Comparison of ENCODE assay signal across 8 cellular contexts in the genomic region with DNA sequence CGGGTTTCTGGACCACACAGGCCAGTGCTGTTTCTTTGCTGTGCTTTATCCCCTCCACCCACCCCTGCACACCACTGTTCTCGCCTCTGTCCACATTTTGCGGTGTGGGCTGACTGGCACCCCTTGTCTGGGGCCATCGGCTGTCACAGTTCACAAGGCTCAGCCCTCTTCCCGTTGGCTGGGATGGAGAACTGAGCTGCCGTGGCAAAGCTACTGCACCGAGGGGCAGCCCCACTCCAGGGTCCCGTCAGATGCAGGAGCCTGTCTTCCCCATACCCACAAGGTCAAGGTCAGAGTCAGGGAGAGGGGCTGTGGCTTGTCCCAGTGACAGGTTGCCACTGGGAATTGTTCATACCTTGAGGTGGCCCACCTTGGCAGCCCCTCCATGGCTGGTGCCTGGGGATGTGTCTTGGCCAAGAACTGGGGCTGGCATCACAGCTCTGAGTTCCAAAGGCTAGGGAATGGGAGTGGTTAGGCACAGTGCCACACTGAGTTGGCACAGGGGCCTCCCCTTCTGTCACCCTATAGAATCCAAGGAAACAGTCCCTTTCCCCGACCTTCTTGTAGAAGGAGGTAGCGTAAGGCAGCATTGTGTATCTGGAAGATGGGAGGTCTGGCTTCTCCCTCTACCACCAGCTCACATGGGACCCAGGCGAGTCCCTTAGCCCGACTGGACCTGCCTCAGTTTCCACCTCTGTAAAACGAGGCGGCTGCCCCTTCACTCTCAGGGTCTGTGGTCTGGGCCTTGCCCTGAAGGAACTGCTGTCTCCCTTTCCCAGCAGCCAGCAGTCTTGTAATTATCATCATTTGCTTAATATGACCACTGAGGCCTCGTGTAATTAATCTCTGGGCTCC.
DNase-seq lines count a peak whose midpoint lies in the region; ATAC-seq and TF ChIP-seq lines count a peak whose summit lies in the region.

No MANE protein-coding gene starts in this region.

- no peak for TF ChIP-seq CTCF in GM12865 (IDR thresholded peaks at IDR 0.05; ENCODE audit: insufficient read depth, low read depth, low read length, missing control alignments)
- no peak for TF ChIP-seq CTCF in SU-DHL-6 (IDR thresholded peaks at IDR 0.05; ENCODE audit: insufficient read depth, low read length, poor library complexity, severe bottlenecking)
- TF ChIP-seq CTCF in fibroblast of mammary gland (conservative IDR thresholded peaks at IDR 0.05; ENCODE audit: control insufficient read depth, insufficient read depth, low read depth, low read length): no peak

- H3K9ac ChIP-seq in SU-DHL-6 (ENCODE audit: low read length) (peak overlapping the region; percentile 97), rectal smooth muscle tissue (ENCODE audit: low read length) (peak overlapping the region; percentile 10)

- H3K27ac ChIP-seq in SU-DHL-6 (ENCODE audit: low read depth, low read length): peak overlapping the region; percentile 93
- peak overlapping the region; percentile 50 for H3K27ac ChIP-seq in rectal smooth muscle tissue (ENCODE audit: low read depth, low read length)

- no peaks in the 10 kb centered on the region for H3K9me2 ChIP-seq in SU-DHL-6 (replicated peaks; ENCODE audit: insufficient read depth, low read length)

- DNase-seq in GM12865 (ENCODE audit: low read depth) (no peak), fibroblast of mammary gland (ENCODE audit: low read depth) (no peak), NCI-H1417 (lab: John Stamatoyannopoulos, UW) (no peak), NCI-H526 treated with DMSO at 0.1 percent for 48 hours (lab: John Stamatoyannopoulos, UW) (no peak), NCI-H226 (no peak)

- H4K20me1 ChIP-seq in SU-DHL-6 (ENCODE audit: low read depth, low read length): no peaks in the 10 kb centered on the region

- no peaks in the 10 kb centered on the region for H3K9me3 ChIP-seq in SU-DHL-6 (ENCODE audit: insufficient read depth, low read length)

- ATAC-seq in HG03280 (IDR thresholded peaks at IDR 0.05; ENCODE audit: unreplicated experiment): no peak

- peaks cover 78% of the 10 kb centered on the region for H3K79me2 ChIP-seq in SU-DHL-6 (ENCODE audit: insufficient read depth, low read length)

- peaks cover 28% of the 10 kb centered on the region for H3F3A ChIP-seq in SU-DHL-6 (ENCODE audit: insufficient read depth)

- H2AFZ ChIP-seq in SU-DHL-6 (ENCODE audit: low read depth, low read length, severe bottlenecking): no peak overlapping the region

- H3K4me3 ChIP-seq in GM12865 (ENCODE audit: low read depth, low read length) (peak overlapping the region; percentile 88), SU-DHL-6 (ENCODE audit: insufficient read depth, low read length, poor library complexity, severe bottlenecking) (peak overlapping the region; percentile 65), fibroblast of mammary gland (ENCODE audit: control insufficient read depth, low read depth, low read length) (peak overlapping the region; percentile 1), rectal smooth muscle tissue (ENCODE audit: low read length) (peak overlapping the region; percentile 84)

- H3K27me3 ChIP-seq in SU-DHL-6 (ENCODE audit: low read length): no peaks in the 10 kb centered on the region
- H3K27me3 ChIP-seq in rectal smooth muscle tissue (ENCODE audit: control insufficient read depth, insufficient read depth, low read length): no peaks in the 10 kb centered on the region

- peak overlapping the region; percentile 58 for H3K4me2 ChIP-seq in SU-DHL-6 (ENCODE audit: low read depth, low read length, poor library complexity, severe bottlenecking)

- no peaks in the 10 kb centered on the region for H3K36me3 ChIP-seq in SU-DHL-6 (ENCODE audit: low read length)
- peaks cover 2% of the 10 kb centered on the region for H3K36me3 ChIP-seq in rectal smooth muscle tissue (ENCODE audit: control insufficient read depth, insufficient read depth, low read length)

- H3K4me1 ChIP-seq in rectal smooth muscle tissue (ENCODE audit: control insufficient read depth, insufficient read depth, low read length): peaks cover 31% of the 10 kb centered on the region

Comparison
In these comparisons a context has a peak if more than half of its experiments do, and no peak if none do; other contexts are left out.
1. H3K4me3 ChIP-seq: peak in every context shown above with its lines; median percentile 88 in GM12865; 84 in rectal smooth muscle tissue; 65 in SU-DHL-6; 1 in fibroblast of mammary gland.